In genomic region chr4:155509619-155510018, GRCh38 we compare ENCODE assay signal across 1 cellular context.
TF ChIP-seq lines count a peak whose summit lies in the region.

No MANE protein-coding gene starts in this region.

TF ChIP-seq in WTC11, 78 proteins besides CTCF, POLR2A, EP300 and RAD21 (continued from another document):
- TF ChIP-seq, protein P1, sequence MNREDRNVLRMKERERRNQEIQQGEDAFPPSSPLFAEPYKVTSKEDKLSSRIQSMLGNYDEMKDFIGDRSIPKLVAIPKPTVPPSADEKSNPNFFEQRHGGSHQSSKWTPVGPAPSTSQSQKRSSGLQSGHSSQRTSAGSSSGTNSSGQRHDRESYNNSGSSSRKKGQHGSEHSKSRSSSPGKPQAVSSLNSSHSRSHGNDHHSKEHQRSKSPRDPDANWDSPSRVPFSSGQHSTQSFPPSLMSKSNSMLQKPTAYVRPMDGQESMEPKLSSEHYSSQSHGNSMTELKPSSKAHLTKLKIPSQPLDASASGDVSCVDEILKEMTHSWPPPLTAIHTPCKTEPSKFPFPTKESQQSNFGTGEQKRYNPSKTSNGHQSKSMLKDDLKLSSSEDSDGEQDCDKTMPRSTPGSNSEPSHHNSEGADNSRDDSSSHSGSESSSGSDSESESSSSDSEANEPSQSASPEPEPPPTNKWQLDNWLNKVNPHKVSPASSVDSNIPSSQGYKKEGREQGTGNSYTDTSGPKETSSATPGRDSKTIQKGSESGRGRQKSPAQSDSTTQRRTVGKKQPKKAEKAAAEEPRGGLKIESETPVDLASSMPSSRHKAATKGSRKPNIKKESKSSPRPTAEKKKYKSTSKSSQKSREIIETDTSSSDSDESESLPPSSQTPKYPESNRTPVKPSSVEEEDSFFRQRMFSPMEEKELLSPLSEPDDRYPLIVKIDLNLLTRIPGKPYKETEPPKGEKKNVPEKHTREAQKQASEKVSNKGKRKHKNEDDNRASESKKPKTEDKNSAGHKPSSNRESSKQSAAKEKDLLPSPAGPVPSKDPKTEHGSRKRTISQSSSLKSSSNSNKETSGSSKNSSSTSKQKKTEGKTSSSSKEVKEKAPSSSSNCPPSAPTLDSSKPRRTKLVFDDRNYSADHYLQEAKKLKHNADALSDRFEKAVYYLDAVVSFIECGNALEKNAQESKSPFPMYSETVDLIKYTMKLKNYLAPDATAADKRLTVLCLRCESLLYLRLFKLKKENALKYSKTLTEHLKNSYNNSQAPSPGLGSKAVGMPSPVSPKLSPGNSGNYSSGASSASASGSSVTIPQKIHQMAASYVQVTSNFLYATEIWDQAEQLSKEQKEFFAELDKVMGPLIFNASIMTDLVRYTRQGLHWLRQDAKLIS (CRISPR knock-in tag; IDR thresholded peaks at IDR 0.05; ENCODE audit: borderline replicate concordance) = no peak
